In the genomic region with DNA sequence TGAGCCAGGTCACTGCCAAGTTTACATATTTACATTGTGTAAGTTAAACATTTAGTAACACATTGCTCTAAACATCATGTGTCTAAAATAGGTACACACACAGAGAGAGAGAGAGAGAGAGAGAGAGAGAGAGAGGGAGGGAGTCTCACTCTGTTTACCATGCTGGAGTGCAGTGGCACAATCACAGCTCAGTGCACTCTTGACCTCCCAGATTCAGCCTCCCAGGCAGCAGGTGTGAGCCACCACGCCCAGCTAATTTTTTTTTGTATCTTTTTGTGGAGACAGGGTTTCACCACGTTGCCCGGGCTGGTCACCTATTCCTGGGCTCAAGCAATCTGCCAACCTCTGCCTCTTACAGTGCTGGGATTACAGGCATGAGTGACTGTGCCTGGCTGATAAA, we compare ENCODE assay signal across 22 cellular contexts.
"Had no signal": no experiment of that assay in that cellular context is flagged by ENCODE, and none has a peak within 500 bp of the region (broad histone marks: within the 10 kb centered on the region; RNA-seq: fewer than 3 reads in every experiment).

No MANE protein-coding gene starts in this region.

- H3K36me3 Mint-ChIP-seq: activated CD4-positive, alpha-beta memory T cell treated with anti-CD3 and anti-CD28 coated beads for 36 hours; activated naive CD8-positive, alpha-beta T cell treated with anti-CD3 and anti-CD28 coated beads, Interleukin-2, amount 10 ng/mL, durations not matched to agents 7 days and 5 days; T-cell had no signal

- DNase-seq: activated CD4-positive, alpha-beta memory T cell treated with anti-CD3 and anti-CD28 coated beads for 36 hours; activated CD4-positive, alpha-beta T cell treated with anti-CD3 and anti-CD28 coated beads, Interleukin-2, amount 10 ng/mL, durations not matched to agents 7 days and 5 days; activated CD4-positive, CD25-positive, alpha-beta regulatory T cell; activated CD8-positive, alpha-beta memory T cell treated with anti-CD3 and anti-CD28 coated beads for 24 hours; activated naive CD4-positive, alpha-beta T cell treated with anti-CD3 and anti-CD28 coated beads, Interleukin-2, amount 50 U/mL, for 16 hours; activated naive CD8-positive, alpha-beta T cell treated with anti-CD3 and anti-CD28 coated beads, Interleukin-2, amount 10 ng/mL, durations not matched to agents 7 days and 5 days; activated T-cell treated with anti-CD3 and anti-CD28 coated beads, Interleukin-2, amount 50 U/mL, for 1 hour; aorta; caudate nucleus; Karpas-422; NCI-H1048; NCI-H1930; NCI-H2107; NCI-H2171 treated with DMSO at 0.1 percent for 48 hours; NCI-H524 treated with DMSO at 0.1 percent for 48 hours; PC-3; SIG-M5; T-cell had no signal

- H3K4me1 Mint-ChIP-seq: activated CD4-positive, alpha-beta T cell treated with anti-CD3 and anti-CD28 coated beads, Interleukin-2, amount 10 ng/mL, durations not matched to agents 7 days and 5 days; activated naive CD8-positive, alpha-beta T cell treated with anti-CD3 and anti-CD28 coated beads, Interleukin-2, amount 10 ng/mL, durations not matched to agents 7 days and 5 days; T-cell had no signal

- H3K4me3 Mint-ChIP-seq: activated CD4-positive, alpha-beta memory T cell treated with anti-CD3 and anti-CD28 coated beads for 36 hours; activated CD4-positive, alpha-beta T cell treated with anti-CD3 and anti-CD28 coated beads, Interleukin-2, amount 10 ng/mL, durations not matched to agents 7 days and 5 days; activated naive CD8-positive, alpha-beta T cell treated with anti-CD3 and anti-CD28 coated beads, Interleukin-2, amount 10 ng/mL, durations not matched to agents 7 days and 5 days; T-cell had no signal

- H3K27ac ChIP-seq: breast epithelium, coronary artery, SK-N-MC, VCaP had no signal

- H3K36me3 ChIP-seq: breast epithelium had no signal

- H3K27me3 ChIP-seq: breast epithelium had no signal

- H3K9me3 ChIP-seq: breast epithelium had no signal

- H3K4me1 ChIP-seq: breast epithelium had no signal

- H3K27me3 Mint-ChIP-seq: activated CD4-positive, alpha-beta memory T cell treated with anti-CD3 and anti-CD28 coated beads for 36 hours; activated CD4-positive, alpha-beta T cell treated with anti-CD3 and anti-CD28 coated beads, Interleukin-2, amount 10 ng/mL, durations not matched to agents 7 days and 5 days; activated naive CD8-positive, alpha-beta T cell treated with anti-CD3 and anti-CD28 coated beads, Interleukin-2, amount 10 ng/mL, durations not matched to agents 7 days and 5 days; T-cell had no signal

- H3K4me3 ChIP-seq: breast epithelium, coronary artery, SK-N-MC had no signal

- ATAC-seq: PC-3, T-cell had no signal

- H3K27ac Mint-ChIP-seq: activated CD4-positive, alpha-beta memory T cell treated with anti-CD3 and anti-CD28 coated beads for 36 hours; activated CD4-positive, alpha-beta T cell treated with anti-CD3 and anti-CD28 coated beads, Interleukin-2, amount 10 ng/mL, durations not matched to agents 7 days and 5 days; activated naive CD8-positive, alpha-beta T cell treated with anti-CD3 and anti-CD28 coated beads, Interleukin-2, amount 10 ng/mL, durations not matched to agents 7 days and 5 days; T-cell had no signal
